In the genomic region with DNA sequence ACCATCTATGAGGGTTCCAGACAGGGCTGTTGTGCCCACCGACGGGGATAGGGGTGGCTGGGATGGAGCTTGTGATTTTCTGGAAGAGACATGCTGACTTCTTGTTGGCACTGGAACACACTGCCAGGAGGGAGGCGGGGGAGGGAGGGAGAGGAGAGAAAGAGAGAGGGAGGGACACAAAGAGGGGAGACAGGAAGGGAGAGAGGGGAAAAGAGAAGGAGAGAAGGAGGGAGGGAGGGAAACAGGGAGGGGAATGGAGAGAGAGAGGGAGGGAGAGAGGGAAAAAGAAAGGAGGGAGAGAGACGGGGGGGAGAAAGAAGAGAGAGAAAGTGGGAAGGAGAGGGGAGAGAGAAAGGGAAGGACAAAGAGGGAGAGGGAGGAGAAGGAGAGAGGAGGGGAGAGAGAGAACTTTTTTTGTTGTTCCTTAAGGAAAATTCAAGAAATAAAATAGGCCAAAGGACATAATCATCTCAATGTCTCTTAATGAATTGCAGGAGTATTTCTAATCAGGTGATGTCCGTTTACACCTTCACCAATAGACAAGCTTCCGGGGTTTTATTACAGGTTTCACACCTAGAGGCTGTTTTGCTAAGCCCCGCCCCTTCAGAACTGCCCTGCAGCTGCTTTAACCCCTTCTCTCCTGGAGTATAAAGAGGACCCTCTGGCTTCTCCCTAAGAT, we compare ENCODE assay signal across 8 cellular contexts.
A peak's percentile ranks its signal among the peaks of the same experiment; 100 is the strongest.
DNase-seq lines count a peak whose midpoint lies in the region; ATAC-seq and TF ChIP-seq lines count a peak whose summit lies in the region.

No MANE protein-coding gene starts in this region.

- 0 out of 2 replicates have a peak overlapping the region, but pooled peaks have one; percentile 13 for H3K4me2 ChIP-seq in SK-N-SH

- WGBS in SK-N-SH (ENCODE audit: low lambda C conversion rate): 66% methylated on average over 7 of the region's 7 CpGs

- DNase-seq in natural killer cell (no peak), SK-N-SH (no peak), vagina (ENCODE audit: extremely low spot score in 2 of 2) (no peak), glutamatergic neuron (no peak), HuH-7.5 (ENCODE audit: low spot score) (no peak)
- no peak for DNase-seq in natural killer cell treated with Interleukin-12 subunit alpha and Interleukin-12 subunit beta and Interleukin-15 and Interleukin-18, amount 100 ng/mL, for 72 hours (ENCODE audit: low spot score)

- H3K27ac Mint-ChIP-seq in natural killer cell: peak overlapping the region in 1 of 2 donors; percentile 33
- peak overlapping the region in 1 of 2 donors; percentile 33 for H3K27ac Mint-ChIP-seq in natural killer cell treated with Interleukin-12 subunit alpha and Interleukin-12 subunit beta and Interleukin-15 and Interleukin-18, amount 100 ng/mL, for 72 hours
- no peak overlapping the region for H3K27ac Mint-ChIP-seq in glutamatergic neuron (ENCODE audit: unreplicated experiment)

- H3K4me3 ChIP-seq in SK-N-SH (ENCODE audit: low read depth in 2 of 2, low read length in 1 of 2): no peak overlapping the region
- peak overlapping the region in 1 of 2 donors; percentile 26 for H3K4me3 ChIP-seq in vagina

- 0 out of 4 replicates have a peak overlapping the region, but pooled peaks of 1 of the 2 experiments have one; percentile 4 for H3K27ac ChIP-seq in SK-N-SH (ENCODE audit: low read depth in 2 of 2, low read length in 1 of 2)
- peak overlapping the region; percentile 95 for H3K27ac ChIP-seq in layer of hippocampus (ENCODE audit: low read depth, low read length)
- H3K27ac ChIP-seq in vagina: peak overlapping the region; percentile 85

- H3K9me3 ChIP-seq in SK-N-SH: no peaks in the 10 kb centered on the region
- no peaks in the 10 kb centered on the region for H3K9me3 ChIP-seq in vagina

- TF ChIP-seq EP300 in SK-N-SH (IDR thresholded peaks at IDR 0.05; ENCODE audit: borderline replicate concordance in 1 of 2, low read depth in 1 of 2, low read length in 1 of 2): no peak

- H3K4me1 ChIP-seq in SK-N-SH (ENCODE audit: control insufficient read depth in 1 of 2, insufficient read depth in 2 of 2, low read depth in 1 of 2, low read length in 1 of 2) (no peaks in the 10 kb centered on the region; a peak in 1 of 4 replicates), vagina (peaks cover 21% of the 10 kb centered on the region)

- TF ChIP-seq CTCF in natural killer cell (IDR thresholded peaks at IDR 0.05) (no peak), SK-N-SH (IDR thresholded peaks at IDR 0.05) (no peak), vagina (IDR thresholded peaks at IDR 0.05) (no peak), glutamatergic neuron (IDR thresholded peaks at IDR 0.05; ENCODE audit: partially characterized antibody, unreplicated experiment) (no peak)

- H3K36me3 ChIP-seq in SK-N-SH (replicated peaks in 1 of 2; ENCODE audit: control insufficient read depth in 1 of 2, insufficient read depth in 2 of 2, low read length in 1 of 2): peaks cover 0 to 16% of the 10 kb centered on the region in 2 experiments
- peaks cover 0 to 9% of the 10 kb centered on the region in 2 donors for H3K36me3 ChIP-seq in vagina

- TF ChIP-seq RAD21 in SK-N-SH (IDR thresholded peaks at IDR 0.05; ENCODE audit: low read length): no peak

- H3K79me2 ChIP-seq in SK-N-SH (ENCODE audit: insufficient read depth): no peaks in the 10 kb centered on the region

- no peak overlapping the region for H3K9ac ChIP-seq in SK-N-SH

- no peaks in the 10 kb centered on the region for H3K27me3 ChIP-seq in SK-N-SH (ENCODE audit: insufficient read depth)
- H3K27me3 ChIP-seq in layer of hippocampus (ENCODE audit: control insufficient read depth, insufficient read depth, low read length): no peaks in the 10 kb centered on the region
- no peaks in the 10 kb centered on the region for H3K27me3 ChIP-seq in vagina

- CTCF ChIA-PET in SK-N-SH (lab: Yijun Ruan, JAX): interaction anchor here (1.6 to 8.3 kb wide), 3 partner anchors 30 to 165 kb away, joined by 6 to 47 read pairs (median 11); no protein-coding TSS in a partner anchor

- no peak overlapping the region for H2AFZ ChIP-seq in SK-N-SH (ENCODE audit: low read depth)

- H3K4me3 Mint-ChIP-seq in natural killer cell: peak overlapping the region; percentile 53
- H3K4me3 Mint-ChIP-seq in natural killer cell treated with Interleukin-12 subunit alpha and Interleukin-12 subunit beta and Interleukin-15 and Interleukin-18, amount 100 ng/mL, for 72 hours: no peak overlapping the region
- H3K4me3 Mint-ChIP-seq in glutamatergic neuron (ENCODE audit: unreplicated experiment): no peak overlapping the region

- no peaks in the 10 kb centered on the region for H3K9me2 ChIP-seq in SK-N-SH

- H3K9me3 Mint-ChIP-seq in natural killer cell: no peaks in the 10 kb centered on the region
- no peaks in the 10 kb centered on the region for H3K9me3 Mint-ChIP-seq in natural killer cell treated with Interleukin-12 subunit alpha and Interleukin-12 subunit beta and Interleukin-15 and Interleukin-18, amount 100 ng/mL, for 72 hours
- peaks cover 6% of the 10 kb centered on the region for H3K9me3 Mint-ChIP-seq in glutamatergic neuron (ENCODE audit: unreplicated experiment)

- H3K4me1 Mint-ChIP-seq in natural killer cell (peaks cover 6 to 19% of the 10 kb centered on the region in 2 donors), glutamatergic neuron (ENCODE audit: low read depth, unreplicated experiment) (peaks cover 1% of the 10 kb centered on the region)
- peaks cover 0 to 11% of the 10 kb centered on the region in 2 donors for H3K4me1 Mint-ChIP-seq in natural killer cell treated with Interleukin-12 subunit alpha and Interleukin-12 subunit beta and Interleukin-15 and Interleukin-18, amount 100 ng/mL, for 72 hours (ENCODE audit: low read depth in 2 of 2)

- TF ChIP-seq POLR2A in vagina (IDR thresholded peaks at IDR 0.05): no peak

- peak in 1 of 3 donors; percentile 49 for ATAC-seq in natural killer cell
- ATAC-seq in natural killer cell treated with Interleukin-12 subunit alpha and Interleukin-12 subunit beta and Interleukin-15 and Interleukin-18, amount 100 ng/mL, for 72 hours: no peak
- ATAC-seq in HG02840 (IDR thresholded peaks at IDR 0.05; ENCODE audit: low FRiP score, unreplicated experiment): no peak

- H3K36me3 Mint-ChIP-seq in natural killer cell: no peaks in the 10 kb centered on the region
- no peaks in the 10 kb centered on the region for H3K36me3 Mint-ChIP-seq in natural killer cell treated with Interleukin-12 subunit alpha and Interleukin-12 subunit beta and Interleukin-15 and Interleukin-18, amount 100 ng/mL, for 72 hours
- no peaks in the 10 kb centered on the region for H3K36me3 Mint-ChIP-seq in glutamatergic neuron (ENCODE audit: unreplicated experiment)

- no peaks in the 10 kb centered on the region for H4K20me1 ChIP-seq in SK-N-SH (ENCODE audit: insufficient read depth)

- intact Hi-C loops in natural killer cell (cut with micrococcal nuclease) (no loop called here), vagina (cut with DNase I) (no loop called here)

- no peaks in the 10 kb centered on the region for H3K27me3 Mint-ChIP-seq in natural killer cell (ENCODE audit: low read depth in 2 of 2)
- no peaks in the 10 kb centered on the region for H3K27me3 Mint-ChIP-seq in natural killer cell treated with Interleukin-12 subunit alpha and Interleukin-12 subunit beta and Interleukin-15 and Interleukin-18, amount 100 ng/mL, for 72 hours
- peaks cover 7% of the 10 kb centered on the region for H3K27me3 Mint-ChIP-seq in glutamatergic neuron (ENCODE audit: unreplicated experiment)

- H3F3A ChIP-seq in SK-N-SH (replicated peaks; ENCODE audit: insufficient read depth): peaks cover 14% of the 10 kb centered on the region

- POLR2A ChIA-PET in SK-N-SH (lab: Yijun Ruan, JAX): no interaction called here

TF ChIP-seq in SK-N-SH, 30 proteins besides CTCF, POLR2A, EP300 and RAD21:
- TF ChIP-seq GABPA (IDR thresholded peaks at IDR 0.05; ENCODE audit: low read depth) (no peak), TEAD4 (IDR thresholded peaks at IDR 0.05; ENCODE audit: borderline replicate concordance, insufficient read depth) (no peak), EZH2phosphoT487 (IDR thresholded peaks at IDR 0.05; ENCODE audit: borderline replicate concordance, low read depth) (no peak), SIN3A (IDR thresholded peaks at IDR 0.05; ENCODE audit: borderline replicate concordance, low read depth, low read length) (no peak), GATA2 (CRISPR knock-in tag; IDR thresholded peaks at IDR 0.05) (no peak), RXRA (IDR thresholded peaks at IDR 0.05; ENCODE audit: borderline replicate concordance, low read depth) (no peak), YY1 (IDR thresholded peaks at IDR 0.05; ENCODE audit: low read depth) (no peak), NRF1 (IDR thresholded peaks at IDR 0.05; ENCODE audit: low read depth, low read length) (no peak)
- TF ChIP-seq, protein P1, sequence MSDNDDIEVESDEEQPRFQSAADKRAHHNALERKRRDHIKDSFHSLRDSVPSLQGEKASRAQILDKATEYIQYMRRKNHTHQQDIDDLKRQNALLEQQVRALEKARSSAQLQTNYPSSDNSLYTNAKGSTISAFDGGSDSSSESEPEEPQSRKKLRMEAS (IDR thresholded peaks at IDR 0.05; ENCODE audit: low read depth): no peak
- TF ChIP-seq, protein P2, sequence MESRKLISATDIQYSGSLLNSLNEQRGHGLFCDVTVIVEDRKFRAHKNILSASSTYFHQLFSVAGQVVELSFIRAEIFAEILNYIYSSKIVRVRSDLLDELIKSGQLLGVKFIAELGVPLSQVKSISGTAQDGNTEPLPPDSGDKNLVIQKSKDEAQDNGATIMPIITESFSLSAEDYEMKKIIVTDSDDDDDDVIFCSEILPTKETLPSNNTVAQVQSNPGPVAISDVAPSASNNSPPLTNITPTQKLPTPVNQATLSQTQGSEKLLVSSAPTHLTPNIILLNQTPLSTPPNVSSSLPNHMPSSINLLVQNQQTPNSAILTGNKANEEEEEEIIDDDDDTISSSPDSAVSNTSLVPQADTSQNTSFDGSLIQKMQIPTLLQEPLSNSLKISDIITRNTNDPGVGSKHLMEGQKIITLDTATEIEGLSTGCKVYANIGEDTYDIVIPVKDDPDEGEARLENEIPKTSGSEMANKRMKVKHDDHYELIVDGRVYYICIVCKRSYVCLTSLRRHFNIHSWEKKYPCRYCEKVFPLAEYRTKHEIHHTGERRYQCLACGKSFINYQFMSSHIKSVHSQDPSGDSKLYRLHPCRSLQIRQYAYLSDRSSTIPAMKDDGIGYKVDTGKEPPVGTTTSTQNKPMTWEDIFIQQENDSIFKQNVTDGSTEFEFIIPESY (IDR thresholded peaks at IDR 0.05; ENCODE audit: borderline replicate concordance, low read depth): no peak
TF ChIP-seq in SK-N-SH: peak in this region for 0.
